Comparison of ENCODE assay signal across 10 cellular contexts in genomic region chr17:6940186-6940649, GRCh38. TPM values are rescaled to one million over a fixed set of nuclear protein-coding genes. Genes with fewer than 3 reads are reported as not detected.
DNase-seq lines count a peak whose midpoint lies in the region; ATAC-seq and TF ChIP-seq lines count a peak whose summit lies in the region.
"Had no signal": no experiment of that assay in that cellular context is flagged by ENCODE, and none has a peak within 500 bp of the region (broad histone marks: within the 10 kb centered on the region; RNA-seq: fewer than 3 reads in every experiment).

No MANE protein-coding gene starts in this region.

- H3K27me3 Mint-ChIP-seq in activated CD8-positive, alpha-beta memory T cell treated with anti-CD3 and anti-CD28 coated beads, Interleukin-2, amount 10 ng/mL, durations not matched to agents 7 days and 5 days, result no peaks in the 10 kb centered on the region

- H3K9me3 ChIP-seq in SK-N-SH, result no peaks in the 10 kb centered on the region
- H3K9me3 ChIP-seq in gastroesophageal sphincter, result no peaks in the 10 kb centered on the region
- no peaks in the 10 kb centered on the region for H3K9me3 ChIP-seq in WERI-Rb-1 (ENCODE audit: severe bottlenecking)

- POLR2A ChIA-PET in SK-N-SH (lab: Yijun Ruan, JAX), result no interaction called here

- DNase-seq in activated CD8-positive, alpha-beta memory T cell treated with anti-CD3 and anti-CD28 coated beads, Interleukin-2, amount 10 ng/mL, durations not matched to agents 7 days and 5 days, result no peak
- DNase-seq in activated CD8-positive, alpha-beta memory T cell treated with anti-CD3 and anti-CD28 coated beads, Interleukin-2, amount 50 U/mL, for 48 hours, result no peak
- DNase-seq in SK-N-SH, result peak; percentile 8
- peak; percentile 49 for DNase-seq in superior temporal gyrus (ENCODE audit: extremely low spot score)
- DNase-seq in WERI-Rb-1, result no peak
- no peak for DNase-seq in NCI-H1048 (lab: John Stamatoyannopoulos, UW)

- peak overlapping the region; percentile 93 for H3K4me2 ChIP-seq in SK-N-SH
- H3K4me2 ChIP-seq: KMS-11 had no signal

- no peak for TF ChIP-seq POLR2A in gastroesophageal sphincter (IDR thresholded peaks at IDR 0.05)

- peaks cover 4% of the 10 kb centered on the region for H3F3A ChIP-seq in SK-N-SH (replicated peaks; ENCODE audit: insufficient read depth)

- H3K36me3 Mint-ChIP-seq in activated CD8-positive, alpha-beta memory T cell treated with anti-CD3 and anti-CD28 coated beads, Interleukin-2, amount 10 ng/mL, durations not matched to agents 7 days and 5 days, result no peaks in the 10 kb centered on the region

- peak overlapping the region; percentile 70 for H3K27ac Mint-ChIP-seq in activated CD8-positive, alpha-beta memory T cell treated with anti-CD3 and anti-CD28 coated beads, Interleukin-2, amount 10 ng/mL, durations not matched to agents 7 days and 5 days

- WGBS in SK-N-SH (ENCODE audit: low lambda C conversion rate), result 9% methylated on average over 7 of the region's 7 CpGs
- WGBS in gastroesophageal sphincter (ENCODE audit: low coverage in 1 of 2), 2 donors, result 61 to 64% methylated on average over 4 to 7 of the region's 7 CpGs

- peak overlapping the region in 1 of 2 experiments; percentile 92; a peak in 2 of 4 replicates for H3K27ac ChIP-seq in SK-N-SH (ENCODE audit: low read depth in 2 of 2, low read length in 1 of 2)
- no peak overlapping the region for H3K27ac ChIP-seq in gastroesophageal sphincter
- H3K27ac ChIP-seq in WERI-Rb-1, result no peak overlapping the region
- H3K27ac ChIP-seq: KMS-11 had no signal

- H2AFZ ChIP-seq in SK-N-SH (ENCODE audit: low read depth), result peak overlapping the region; percentile 87

- H3K36me3 ChIP-seq in SK-N-SH (replicated peaks in 1 of 2; ENCODE audit: control insufficient read depth in 1 of 2, insufficient read depth in 2 of 2, low read length in 1 of 2) (no peaks in the 10 kb centered on the region), gastroesophageal sphincter (no peaks in the 10 kb centered on the region), WERI-Rb-1 (no peaks in the 10 kb centered on the region)

- H3K9me2 ChIP-seq in SK-N-SH, result no peaks in the 10 kb centered on the region

- peak; percentile 49 for ATAC-seq in activated CD8-positive, alpha-beta memory T cell treated with anti-CD3 and anti-CD28 coated beads, Interleukin-2, amount 10 ng/mL, durations not matched to agents 7 days and 5 days
- ATAC-seq in gastroesophageal sphincter, result peak; percentile 58
- ATAC-seq in HG03520 (IDR thresholded peaks at IDR 0.05; ENCODE audit: unreplicated experiment), result no peak

- no peak for TF ChIP-seq RAD21 in SK-N-SH (IDR thresholded peaks at IDR 0.05; ENCODE audit: low read length)

- no peaks in the 10 kb centered on the region for H3K4me1 ChIP-seq in SK-N-SH (ENCODE audit: control insufficient read depth in 1 of 2, insufficient read depth in 2 of 2, low read depth in 1 of 2, low read length in 1 of 2)
- no peaks in the 10 kb centered on the region for H3K4me1 ChIP-seq in gastroesophageal sphincter

- H3K4me3 ChIP-seq in SK-N-SH (ENCODE audit: low read depth in 2 of 2, low read length in 1 of 2) (peak overlapping the region; percentile 54 to 70), gastroesophageal sphincter (peak overlapping the region; percentile 15 to 32), WERI-Rb-1 (ENCODE audit: low read depth, low read length) (no peak overlapping the region)

- no peaks in the 10 kb centered on the region for H4K20me1 ChIP-seq in SK-N-SH (ENCODE audit: insufficient read depth)

- peak overlapping the region; percentile 57 for H3K4me3 Mint-ChIP-seq in activated CD8-positive, alpha-beta memory T cell treated with anti-CD3 and anti-CD28 coated beads, Interleukin-2, amount 10 ng/mL, durations not matched to agents 7 days and 5 days

- TF ChIP-seq CTCF in SK-N-SH (IDR thresholded peaks at IDR 0.05) (no peak), gastroesophageal sphincter (IDR thresholded peaks at IDR 0.05) (no peak), WERI-Rb-1 (IDR thresholded peaks at IDR 0.05; ENCODE audit: low read depth, low read length) (no peak)

- CTCF ChIA-PET in activated CD8-positive, alpha-beta memory T cell treated with anti-CD3 and anti-CD28 coated beads, Interleukin-2, amount 10 ng/mL, durations not matched to agents 7 days and 5 days (lab: Charles Lee), result interaction anchor here (1.0 kb wide), 2 partner anchors 64 to 82 kb away, joined by 4 to 7 read pairs; no protein-coding TSS in a partner anchor
- CTCF ChIA-PET in SK-N-SH (lab: Yijun Ruan, JAX), result no interaction called here

- H3K9ac ChIP-seq in SK-N-SH, result peak overlapping the region; percentile 66
- H3K9ac ChIP-seq: KMS-11 had no signal

- peaks cover 17% of the 10 kb centered on the region for H3K4me1 Mint-ChIP-seq in activated CD8-positive, alpha-beta memory T cell treated with anti-CD3 and anti-CD28 coated beads, Interleukin-2, amount 10 ng/mL, durations not matched to agents 7 days and 5 days

- H3K27me3 ChIP-seq in SK-N-SH (ENCODE audit: insufficient read depth) (no peaks in the 10 kb centered on the region), gastroesophageal sphincter (no peaks in the 10 kb centered on the region), WERI-Rb-1 (ENCODE audit: insufficient read depth, low read depth, severe bottlenecking) (peaks cover 4% of the 10 kb centered on the region)

- no peak for TF ChIP-seq EP300 in SK-N-SH (IDR thresholded peaks at IDR 0.05; ENCODE audit: borderline replicate concordance in 1 of 2, low read depth in 1 of 2, low read length in 1 of 2)
- no peak for TF ChIP-seq EP300 in gastroesophageal sphincter (IDR thresholded peaks at IDR 0.05)

- H3K79me2 ChIP-seq in SK-N-SH (ENCODE audit: insufficient read depth), result peaks cover 28% of the 10 kb centered on the region; the same call in 1 of the 2 replicates

- H3K9me3 Mint-ChIP-seq in activated CD8-positive, alpha-beta memory T cell treated with anti-CD3 and anti-CD28 coated beads, Interleukin-2, amount 10 ng/mL, durations not matched to agents 7 days and 5 days (ENCODE audit: low read depth), result no peaks in the 10 kb centered on the region

TF ChIP-seq in SK-N-SH, 30 proteins besides CTCF, POLR2A, EP300 and RAD21:
- TF ChIP-seq RXRA (IDR thresholded peaks at IDR 0.05; ENCODE audit: borderline replicate concordance, low read depth), result no peak
- no peak for TF ChIP-seq REST (IDR thresholded peaks at IDR 0.05; ENCODE audit: low read depth, low read length)
- TF ChIP-seq ELF1 (IDR thresholded peaks at IDR 0.05), result no peak
- TF ChIP-seq EZH2phosphoT487 (IDR thresholded peaks at IDR 0.05; ENCODE audit: borderline replicate concordance, low read depth), result no peak
- peak; percentile 78; the same call in 1 of the 2 replicates for TF ChIP-seq TAF1 (IDR thresholded peaks at IDR 0.05; ENCODE audit: borderline replicate concordance, low read depth, low read length)
- 0 out of 2 replicates have a peak, but pooled peaks have one; percentile 25 for TF ChIP-seq MAX (IDR thresholded peaks at IDR 0.05; ENCODE audit: low read depth)
- TF ChIP-seq POLR2AphosphoS5 (IDR thresholded peaks at IDR 0.05; ENCODE audit: low read depth, low read length), result peak; percentile 98
- no peak for TF ChIP-seq NFIC (IDR thresholded peaks at IDR 0.05; ENCODE audit: borderline replicate concordance)

RNA-seq across cellular contexts. Expression of gene ALOX12, which starts 55.6 kb away (rescaled TPM):
- not detected for total RNA-seq in activated CD8-positive, alpha-beta memory T cell treated with anti-CD3 and anti-CD28 coated beads, Interleukin-2, amount 10 ng/mL, durations not matched to agents 7 days and 5 days
- not detected in 2 replicates for polyA plus RNA-seq in SK-N-SH (2012; rRNA removed)
- not detected in 2 replicates for polyA plus RNA-seq in SK-N-SH (2012; cell fraction: cytosol; rRNA removed)
- not detected in 2 replicates for polyA plus RNA-seq in SK-N-SH (2012; cell fraction: nucleus; rRNA removed)
- total RNA-seq in gastroesophageal sphincter, result under 1 TPM in 2 of 4 donors, not detected in 2; 0.19 to 0.62 TPM
- polyA plus RNA-seq: BJ had no signal

Comparison
In these comparisons a context has a peak if more than half of its experiments do, and no peak if none do; other contexts are left out.
1. DNase-seq: peak in SK-N-SH (single experiment) and superior temporal gyrus (single experiment); none in activated CD8-positive, alpha-beta memory T cell treated with anti-CD3 and anti-CD28 coated beads, Interleukin-2, amount 10 ng/mL, durations not matched to agents 7 days and 5 days (single experiment), activated CD8-positive, alpha-beta memory T cell treated with anti-CD3 and anti-CD28 coated beads, Interleukin-2, amount 50 U/mL, for 48 hours (single experiment), WERI-Rb-1 (single experiment) and NCI-H1048 (single experiment).